Comparison of ENCODE assay signal across 14 cellular contexts in the genomic region with DNA sequence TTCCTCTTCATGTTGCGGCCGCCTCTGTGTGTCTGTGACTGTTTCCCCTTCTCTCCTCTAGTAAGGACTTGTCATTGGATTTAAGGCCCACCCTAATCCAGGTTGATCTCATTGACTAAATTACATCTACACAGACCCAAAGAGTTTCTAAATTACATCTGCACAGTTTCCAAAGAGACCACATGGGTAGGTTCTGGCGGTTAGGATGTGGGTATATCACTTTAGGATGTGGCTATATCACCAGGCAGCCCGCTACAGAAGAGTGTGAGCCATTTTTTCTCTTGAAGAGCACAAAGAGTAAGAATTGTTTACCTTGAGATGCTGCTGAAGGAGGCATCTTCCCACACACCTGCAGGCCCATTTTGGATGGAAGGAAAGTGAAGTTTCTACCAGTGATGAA. TPM values are rescaled to one million over a fixed set of nuclear protein-coding genes. Genes with fewer than 3 reads are reported as not detected.
DNase-seq lines count a peak whose midpoint lies in the region; ATAC-seq and TF ChIP-seq lines count a peak whose summit lies in the region.
"Not testable (repeated sequence)": the region's sequence is repeated elsewhere in the genome, so short reads cannot be mapped to it uniquely, and the experiment has no call there.
"Had no signal": no experiment of that assay in that cellular context is flagged by ENCODE, and none has a peak within 500 bp of the region (broad histone marks: within the 10 kb centered on the region; RNA-seq: fewer than 3 reads in every experiment).

No MANE protein-coding gene starts in this region.

- peak; percentile 27 for DNase-seq in DND-41
- DNase-seq in activated CD4-positive, alpha-beta T cell treated with anti-CD3 and anti-CD28 coated beads for 48 hours, result peak; percentile 43
- peak; percentile 89 for DNase-seq in activated CD8-positive, alpha-beta memory T cell treated with anti-CD3 and anti-CD28 coated beads, Interleukin-2, amount 10 ng/mL, durations not matched to agents 7 days and 5 days
- peak; percentile 20 for DNase-seq in activated gamma-delta T cell treated with Interleukin-2 at 50 U/mL for 16 hours
- peak; percentile 56 for DNase-seq in activated naive CD8-positive, alpha-beta T cell treated with anti-CD3 and anti-CD28 coated beads, Interleukin-2, amount 50 U/mL, for 24 hours
- peak in 7 of 9 donors; percentile 24 to 51 (median 27) for DNase-seq in naive thymus-derived CD4-positive, alpha-beta T cell
- DNase-seq in stimulated activated CD8-positive, alpha-beta memory T cell treated with anti-CD3 and anti-CD28 coated beads, Interleukin-4, amount 100 ng/mL, for 48 hours, result peak; percentile 54

- POLR2A ChIA-PET in naive thymus-derived CD4-positive, alpha-beta T cell (lab: Charles Lee), result not testable (repeated sequence)

- H3K79me2 ChIP-seq in DND-41 (ENCODE audit: insufficient read depth, low read length), result peaks cover 19% of the 10 kb centered on the region

- not testable (repeated sequence) for H3K9me3 ChIP-seq in DND-41 (ENCODE audit: insufficient read depth, low read length, severe bottlenecking); naive thymus-derived CD4-positive, alpha-beta T cell (ENCODE audit: control insufficient read depth in 2 of 3, low read length in 3 of 3)

- peak; percentile 74 for ATAC-seq in DND-41 (ENCODE audit: insufficient read depth, low read depth)
- peak; percentile 80 for ATAC-seq in activated CD8-positive, alpha-beta memory T cell treated with anti-CD3 and anti-CD28 coated beads, Interleukin-2, amount 10 ng/mL, durations not matched to agents 7 days and 5 days
- ATAC-seq in activated naive CD8-positive, alpha-beta T cell treated with anti-CD3 and anti-CD28 coated beads, Interleukin-2, amount 50 U/mL, for 24 hours, result peak; percentile 82
- peak; percentile 45 for ATAC-seq in naive thymus-derived CD4-positive, alpha-beta T cell

- H3K4me1 Mint-ChIP-seq in activated CD8-positive, alpha-beta memory T cell treated with anti-CD3 and anti-CD28 coated beads, Interleukin-2, amount 10 ng/mL, durations not matched to agents 7 days and 5 days, result peaks cover 72% of the 10 kb centered on the region
- peaks cover 91% of the 10 kb centered on the region for H3K4me1 Mint-ChIP-seq in activated naive CD8-positive, alpha-beta T cell treated with anti-CD3 and anti-CD28 coated beads, Interleukin-2, amount 50 U/mL, for 24 hours
- H3K4me1 Mint-ChIP-seq in naive thymus-derived CD4-positive, alpha-beta T cell, result peaks cover 10 to 63% (median 33%) of the 10 kb centered on the region in 7 donors

- peaks cover 65% of the 10 kb centered on the region for H3K36me3 Mint-ChIP-seq in activated CD8-positive, alpha-beta memory T cell treated with anti-CD3 and anti-CD28 coated beads, Interleukin-2, amount 10 ng/mL, durations not matched to agents 7 days and 5 days
- H3K36me3 Mint-ChIP-seq in activated naive CD8-positive, alpha-beta T cell treated with anti-CD3 and anti-CD28 coated beads, Interleukin-2, amount 50 U/mL, for 24 hours (ENCODE audit: low read depth), result peaks cover 61% of the 10 kb centered on the region
- H3K36me3 Mint-ChIP-seq in naive thymus-derived CD4-positive, alpha-beta T cell, result peaks cover 7 to 61% (median 22%) of the 10 kb centered on the region in 5 donors

- H3K4me1 ChIP-seq in DND-41 (ENCODE audit: insufficient read depth, low read length), result not testable (repeated sequence)
- peaks cover 0 to 15% of the 10 kb centered on the region in 2 donors for H3K4me1 ChIP-seq in naive thymus-derived CD4-positive, alpha-beta T cell (ENCODE audit: control insufficient read depth in 2 of 2, insufficient read depth in 2 of 2, low read length in 2 of 2)

- not testable (repeated sequence) for H3K9ac ChIP-seq in DND-41 (ENCODE audit: low read depth, low read length)

- H3K4me3 ChIP-seq in DND-41 (ENCODE audit: low read depth in 1 of 2, low read length in 2 of 2); naive thymus-derived CD4-positive, alpha-beta T cell (ENCODE audit: low read length): not testable (repeated sequence)

- H3K4me3 Mint-ChIP-seq in activated CD8-positive, alpha-beta memory T cell treated with anti-CD3 and anti-CD28 coated beads, Interleukin-2, amount 10 ng/mL, durations not matched to agents 7 days and 5 days, result peak overlapping the region; percentile 18
- peak overlapping the region; percentile 66 for H3K4me3 Mint-ChIP-seq in activated naive CD8-positive, alpha-beta T cell treated with anti-CD3 and anti-CD28 coated beads, Interleukin-2, amount 50 U/mL, for 24 hours
- H3K4me3 Mint-ChIP-seq in naive thymus-derived CD4-positive, alpha-beta T cell, result peak overlapping the region in 4 of 10 donors; percentile 26 to 66 (median 44)

- peak overlapping the region; percentile 69 for H3K27ac Mint-ChIP-seq in activated CD8-positive, alpha-beta memory T cell treated with anti-CD3 and anti-CD28 coated beads, Interleukin-2, amount 10 ng/mL, durations not matched to agents 7 days and 5 days
- H3K27ac Mint-ChIP-seq in activated naive CD8-positive, alpha-beta T cell treated with anti-CD3 and anti-CD28 coated beads, Interleukin-2, amount 50 U/mL, for 24 hours, result peak overlapping the region; percentile 90
- peak overlapping the region in 7 of 9 donors; percentile 38 to 87 (median 65) for H3K27ac Mint-ChIP-seq in naive thymus-derived CD4-positive, alpha-beta T cell

- CTCF ChIA-PET in activated CD8-positive, alpha-beta memory T cell treated with anti-CD3 and anti-CD28 coated beads, Interleukin-2, amount 10 ng/mL, durations not matched to agents 7 days and 5 days (lab: Charles Lee), result interaction anchor here (1.4 kb wide), 1 partner anchor 24 kb away, joined by 3 read pairs; no protein-coding TSS in a partner anchor
- CTCF ChIA-PET in naive thymus-derived CD4-positive, alpha-beta T cell (lab: Charles Lee), result not testable (repeated sequence)

- intact Hi-C loops in naive thymus-derived CD4-positive, alpha-beta T cell (cut with micrococcal nuclease), result not testable (repeated sequence)

- H4K20me1 ChIP-seq in DND-41 (ENCODE audit: insufficient read depth, low read length), result not testable (repeated sequence)

- H2AFZ ChIP-seq in DND-41 (ENCODE audit: low read depth, low read length), result not testable (repeated sequence)

- H3K27ac ChIP-seq in DND-41 (ENCODE audit: low read length); naive thymus-derived CD4-positive, alpha-beta T cell (ENCODE audit: low read depth, low read length): not testable (repeated sequence)

- H3K4me2 ChIP-seq in DND-41 (ENCODE audit: insufficient read depth, low read length), result not testable (repeated sequence)

- H3K9me3 Mint-ChIP-seq in activated CD8-positive, alpha-beta memory T cell treated with anti-CD3 and anti-CD28 coated beads, Interleukin-2, amount 10 ng/mL, durations not matched to agents 7 days and 5 days (ENCODE audit: low read depth); activated naive CD8-positive, alpha-beta T cell treated with anti-CD3 and anti-CD28 coated beads, Interleukin-2, amount 50 U/mL, for 24 hours; naive thymus-derived CD4-positive, alpha-beta T cell: not testable (repeated sequence)

- TF ChIP-seq CTCF in DND-41 (IDR thresholded peaks at IDR 0.05; ENCODE audit: borderline replicate concordance, extremely low read depth, low read length, poor library complexity, severe bottlenecking), result not testable (repeated sequence)

- H3K36me3 ChIP-seq in DND-41 (ENCODE audit: insufficient read depth, low read length), result peaks cover 67% of the 10 kb centered on the region
- peaks cover 0 to 45% (median 5%) of the 10 kb centered on the region in 3 experiments for H3K36me3 ChIP-seq in naive thymus-derived CD4-positive, alpha-beta T cell (ENCODE audit: control insufficient read depth in 2 of 3, insufficient read depth in 3 of 3, low read length in 3 of 3)

- H3K27me3 Mint-ChIP-seq in activated CD8-positive, alpha-beta memory T cell treated with anti-CD3 and anti-CD28 coated beads, Interleukin-2, amount 10 ng/mL, durations not matched to agents 7 days and 5 days; activated naive CD8-positive, alpha-beta T cell treated with anti-CD3 and anti-CD28 coated beads, Interleukin-2, amount 50 U/mL, for 24 hours; naive thymus-derived CD4-positive, alpha-beta T cell: not testable (repeated sequence)

- H3K27me3 ChIP-seq in DND-41 (ENCODE audit: insufficient read depth, low read length, poor library complexity); naive thymus-derived CD4-positive, alpha-beta T cell (ENCODE audit: control insufficient read depth in 2 of 2, insufficient read depth in 2 of 2, low read length in 2 of 2): not testable (repeated sequence)

RNA-seq across cellular contexts. Expression of a gene that starts 30.1 kb away (rescaled TPM):
- 10 to 100 TPM; 36.1 to 48.7 TPM for total RNA-seq in activated CD8-positive, alpha-beta memory T cell treated with anti-CD3 and anti-CD28 coated beads, Interleukin-2, amount 10 ng/mL, durations not matched to agents 7 days and 5 days
- 10 to 100 TPM; 43.6 to 81.2 (median 68.5) TPM for total RNA-seq in naive thymus-derived CD4-positive, alpha-beta T cell
- polyA plus RNA-seq in naive thymus-derived CD4-positive, alpha-beta T cell, result 10 to 100 TPM; 17.2 to 28.9 TPM

RNA-seq across cellular contexts. Expression of a gene that starts 45.0 kb away (rescaled TPM):
- not detected for total RNA-seq in activated CD8-positive, alpha-beta memory T cell treated with anti-CD3 and anti-CD28 coated beads, Interleukin-2, amount 10 ng/mL, durations not matched to agents 7 days and 5 days
- not detected for total RNA-seq in naive thymus-derived CD4-positive, alpha-beta T cell
- polyA plus RNA-seq in naive thymus-derived CD4-positive, alpha-beta T cell, result not detected
- total RNA-seq: A673, Calu3, Daoy, H7, IMR-90, PC-3, RPMI7951 had no signal
- polyA plus RNA-seq: IMR-90 had no signal

Comparison
In these comparisons a context has a peak if more than half of its experiments do, and no peak if none do; other contexts are left out.
1. DNase-seq: peak in every context shown above with its lines; median percentile 89 in activated CD8-positive, alpha-beta memory T cell treated with anti-CD3 and anti-CD28 coated beads, Interleukin-2, amount 10 ng/mL, durations not matched to agents 7 days and 5 days; 56 in activated naive CD8-positive, alpha-beta T cell treated with anti-CD3 and anti-CD28 coated beads, Interleukin-2, amount 50 U/mL, for 24 hours; 54 in stimulated activated CD8-positive, alpha-beta memory T cell treated with anti-CD3 and anti-CD28 coated beads, Interleukin-4, amount 100 ng/mL, for 48 hours; 43 in activated CD4-positive, alpha-beta T cell treated with anti-CD3 and anti-CD28 coated beads for 48 hours; 27 in DND-41; 27 in naive thymus-derived CD4-positive, alpha-beta T cell; 20 in activated gamma-delta T cell treated with Interleukin-2 at 50 U/mL for 16 hours.